28 cellular contexts compared by ENCODE assay signal in genomic region chr21:46248827-46249226, GRCh38.
"Had no signal": no experiment of that assay in that cellular context is flagged by ENCODE, and none has a peak within 500 bp of the region (broad histone marks: within the 10 kb centered on the region; RNA-seq: fewer than 3 reads in every experiment).

No MANE protein-coding gene starts in this region.

- H3K4me1 Mint-ChIP-seq: WTC11 had no signal

- ATAC-seq: activated CD8-positive, alpha-beta T cell treated with anti-CD3 and anti-CD28 coated beads, Interleukin-2, amount 10 ng/mL, durations not matched to agents 7 days and 5 days; body of pancreas; foreskin keratinocyte; heart left ventricle; left lobe of liver; lower lobe of right lung; naive thymus-derived CD8-positive, alpha-beta T cell; upper lobe of right lung; WTC11 had no signal

- H3K9me3 Mint-ChIP-seq: naive thymus-derived CD8-positive, alpha-beta T cell; T-helper 1 cell treated with Interleukin-12 subunit alpha and Interleukin-12 subunit beta and Interleukin-4 antibody, amounts not matched to agents 30 μg/mL and 1 μg/mL, for 36 hours; WTC11 had no signal

- DNase-seq: activated CD4-positive, alpha-beta T cell treated with anti-CD3 and anti-CD28 coated beads for 1 hour; activated CD8-positive, alpha-beta T cell treated with anti-CD3 and anti-CD28 coated beads, Interleukin-2, amount 10 ng/mL, durations not matched to agents 7 days and 5 days; activated gamma-delta T cell treated with Interleukin-2 at 50 U/mL for 16 hours; activated naive CD4-positive, alpha-beta T cell treated with anti-CD3 and anti-CD28 coated beads, Interleukin-2, amount 50 U/mL, for 16 hours; adrenal gland; body of pancreas; cortex of kidney; foreskin keratinocyte; hypothalamus; kidney glomerular epithelial cell; lower lobe of right lung; mesenchymal stem cell; naive thymus-derived CD8-positive, alpha-beta T cell; stimulated activated CD4-positive, alpha-beta T cell treated with anti-CD3 and anti-CD28 coated beads, Interleukin-15, amount 100 ng/mL, for 24 hours; stimulated activated CD4-positive, alpha-beta T cell treated with anti-CD3 and anti-CD28 coated beads, Interleukin-2, amount 100 ng/mL, for 24 hours; stimulated activated naive CD4-positive, alpha-beta T cell; SW 1271; T-helper 9 cell; tibial artery had no signal

- H3K9me3 ChIP-seq: adrenal gland, body of pancreas, esophagus muscularis mucosa, heart left ventricle, lower lobe of right lung, right atrium auricular region, suprapubic skin, tibial artery, upper lobe of right lung had no signal

- H3K27me3 Mint-ChIP-seq: naive thymus-derived CD8-positive, alpha-beta T cell had no signal

- H3K4me1 ChIP-seq: adrenal gland, body of pancreas, esophagus muscularis mucosa, foreskin keratinocyte, heart left ventricle, lower lobe of right lung, right atrium auricular region, suprapubic skin, tibial artery, upper lobe of right lung had no signal

- H3K4me3 ChIP-seq: adrenal gland, body of pancreas, cardiac muscle cell, esophagus muscularis mucosa, heart left ventricle, lower lobe of right lung, right atrium auricular region, suprapubic skin, tibial artery, upper lobe of right lung had no signal

- H3K4me3 Mint-ChIP-seq: activated CD8-positive, alpha-beta T cell treated with anti-CD3 and anti-CD28 coated beads, Interleukin-2, amount 10 ng/mL, durations not matched to agents 7 days and 5 days; naive thymus-derived CD8-positive, alpha-beta T cell; T-helper 1 cell treated with Interleukin-12 subunit alpha and Interleukin-12 subunit beta and Interleukin-4 antibody, amounts not matched to agents 30 μg/mL and 1 μg/mL, for 36 hours; WTC11 had no signal

- H3K27me3 ChIP-seq: adrenal gland, body of pancreas, cardiac muscle cell, esophagus muscularis mucosa, foreskin keratinocyte, heart left ventricle, right atrium auricular region, suprapubic skin, tibial artery, upper lobe of right lung had no signal

- H3K27ac Mint-ChIP-seq: activated CD8-positive, alpha-beta T cell treated with anti-CD3 and anti-CD28 coated beads, Interleukin-2, amount 10 ng/mL, durations not matched to agents 7 days and 5 days; T-helper 1 cell treated with Interleukin-12 subunit alpha and Interleukin-12 subunit beta and Interleukin-4 antibody, amounts not matched to agents 30 μg/mL and 1 μg/mL, for 36 hours; WTC11 had no signal

- H3K27ac ChIP-seq: adrenal gland, body of pancreas, cardiac muscle cell, esophagus muscularis mucosa, foreskin keratinocyte, heart left ventricle, lower lobe of right lung, right atrium auricular region, suprapubic skin, tibial artery, upper lobe of right lung had no signal
